26 cellular contexts compared by ENCODE assay signal in genomic region chr9:3292311-3292710, GRCh38.
"Had no signal": no experiment of that assay in that cellular context is flagged by ENCODE, and none has a peak within 500 bp of the region (broad histone marks: within the 10 kb centered on the region; RNA-seq: fewer than 3 reads in every experiment).

No MANE protein-coding gene starts in this region.

- H3K4me3 Mint-ChIP-seq: activated T-cell treated with anti-CD3 and anti-CD28 coated beads, Interleukin-2, amount 50 U/mL, for 24 hours; activated T-helper 17 cell treated with anti-CD3 and anti-CD28 coated beads, Interleukin-2, amount 50 U/mL, for 72 hours; central memory CD8-positive, alpha-beta T cell; endodermal cell; natural killer cell; WTC11 had no signal

- H3K27ac ChIP-seq: adrenal gland, ascending aorta, breast epithelium, colonic mucosa, esophagus squamous epithelium, hepatocyte, left ventricle myocardium inferior, pancreas, psoas muscle, right atrium auricular region, thyroid gland, upper lobe of right lung had no signal

- H3K9me3 ChIP-seq: adrenal gland, ascending aorta, breast epithelium, colonic mucosa, esophagus squamous epithelium, left ventricle myocardium inferior, pancreas, psoas muscle, right atrium auricular region, thyroid gland, upper lobe of right lung had no signal

- H3K4me1 Mint-ChIP-seq: activated T-helper 17 cell treated with anti-CD3 and anti-CD28 coated beads, Interleukin-2, amount 50 U/mL, for 72 hours; natural killer cell had no signal

- H3K9me3 Mint-ChIP-seq: activated T-cell treated with anti-CD3 and anti-CD28 coated beads, Interleukin-2, amount 50 U/mL, for 24 hours; activated T-helper 17 cell treated with anti-CD3 and anti-CD28 coated beads, Interleukin-2, amount 50 U/mL, for 72 hours; central memory CD8-positive, alpha-beta T cell; endodermal cell; natural killer cell had no signal

- DNase-seq: activated T-cell treated with anti-CD3 and anti-CD28 coated beads, Interleukin-2, amount 50 U/mL, for 24 hours; adrenal gland; colonic mucosa; endodermal cell; esophagus squamous epithelium; glutamatergic neuron; left ventricle myocardium inferior; natural killer cell; pancreas; psoas muscle; stimulated activated CD4-positive, alpha-beta T cell treated with anti-CD3 and anti-CD28 coated beads, Interleukin-12 subunit alpha, Interleukin-12 subunit beta, amount 100 ng/mL, for 4 hours; stimulated activated CD4-positive, alpha-beta T cell treated with anti-CD3 and anti-CD28 coated beads, Interleukin-4, amount 100 ng/mL, for 4 hours; stimulated activated naive CD8-positive, alpha-beta T cell treated with anti-CD3 and anti-CD28 coated beads, Interleukin-15, Interleukin-2, amounts not matched to agents 100 U/mL and 50 U/mL, for 24 hours; substantia nigra; T-helper 9 cell; thyroid gland; upper lobe of right lung had no signal

- H3K27me3 ChIP-seq: adrenal gland, ascending aorta, breast epithelium, colonic mucosa, esophagus squamous epithelium, hepatocyte, pancreas, right atrium auricular region, thyroid gland, upper lobe of right lung had no signal

- H3K36me3 ChIP-seq: adrenal gland, ascending aorta, breast epithelium, colonic mucosa, pancreas, right atrium auricular region, thyroid gland, upper lobe of right lung had no signal

- H3K27ac Mint-ChIP-seq: activated naive CD4-positive, alpha-beta T cell treated with anti-CD3 and anti-CD28 coated beads, Interleukin-2, amount 50 U/mL, for 72 hours; activated T-cell treated with anti-CD3 and anti-CD28 coated beads, Interleukin-2, amount 50 U/mL, for 24 hours; activated T-helper 17 cell treated with anti-CD3 and anti-CD28 coated beads, Interleukin-2, amount 50 U/mL, for 72 hours; endodermal cell; natural killer cell had no signal

- H3K4me2 ChIP-seq: hepatocyte had no signal

- H3K4me3 ChIP-seq: adrenal gland, ascending aorta, breast epithelium, colonic mucosa, esophagus squamous epithelium, hepatocyte, left ventricle myocardium inferior, pancreas, psoas muscle, right atrium auricular region, thyroid gland, upper lobe of right lung had no signal

- H3K4me1 ChIP-seq: adrenal gland, ascending aorta, breast epithelium, colonic mucosa, esophagus squamous epithelium, left ventricle myocardium inferior, pancreas, psoas muscle, right atrium auricular region, thyroid gland, upper lobe of right lung had no signal

- H3K79me2 ChIP-seq: hepatocyte had no signal

- H2AFZ ChIP-seq: hepatocyte had no signal

- FAIRE-seq: frontal cortex, pancreas had no signal

- H3K27me3 Mint-ChIP-seq: activated T-cell treated with anti-CD3 and anti-CD28 coated beads, Interleukin-2, amount 50 U/mL, for 24 hours; activated T-helper 17 cell treated with anti-CD3 and anti-CD28 coated beads, Interleukin-2, amount 50 U/mL, for 72 hours; central memory CD8-positive, alpha-beta T cell had no signal
